ENCODE assay signal across 15 cellular contexts in the genomic region with DNA sequence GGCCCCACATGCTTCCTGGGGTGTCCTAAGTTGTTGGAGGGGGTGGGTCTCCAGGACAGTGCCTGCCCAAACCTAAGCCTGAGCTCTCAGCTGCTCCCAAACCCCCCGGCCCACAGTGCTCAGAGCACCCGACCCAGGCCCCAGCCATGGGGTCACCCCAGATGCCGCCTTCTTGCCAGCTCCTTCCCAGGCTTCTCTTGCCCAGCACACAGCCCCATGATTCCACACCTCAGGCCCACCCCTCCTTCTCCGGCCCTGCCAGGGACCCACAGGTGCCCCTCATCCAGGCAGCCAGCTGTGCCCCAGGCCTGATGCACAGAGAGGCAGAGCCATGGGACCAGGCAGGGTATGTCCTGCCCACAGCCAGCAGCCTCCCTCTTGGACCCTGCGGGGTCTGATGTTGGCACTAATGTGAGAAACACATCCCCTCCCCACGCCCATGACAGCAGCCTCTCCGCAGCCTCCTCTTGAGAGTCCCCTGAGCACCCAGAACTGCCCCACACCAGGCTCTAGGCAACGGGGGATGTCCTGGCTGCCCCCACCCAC. TPM values are rescaled to one million over a fixed set of nuclear protein-coding genes. Genes with fewer than 3 reads are reported as not detected.
DNase-seq lines count a peak whose midpoint lies in the region; ATAC-seq and TF ChIP-seq lines count a peak whose summit lies in the region.
"Had no signal": no experiment of that assay in that cellular context is flagged by ENCODE, and none has a peak within 500 bp of the region (broad histone marks: within the 10 kb centered on the region; RNA-seq: fewer than 3 reads in every experiment).

No MANE protein-coding gene starts in this region.

- TF ChIP-seq CTCF in activated B cell treated with CpG ODN at 0.5 μM for 24 hours (IDR thresholded peaks at IDR 0.05), result no peak

- H3K36me3 Mint-ChIP-seq in activated CD8-positive, alpha-beta memory T cell treated with anti-CD3 and anti-CD28 coated beads, Interleukin-2, amount 10 ng/mL, durations not matched to agents 7 days and 5 days, result no peaks in the 10 kb centered on the region
- no peaks in the 10 kb centered on the region for H3K36me3 Mint-ChIP-seq in activated B cell treated with CpG ODN at 0.5 μM for 24 hours (ENCODE audit: low read depth)

- H3K4me1 Mint-ChIP-seq in activated CD8-positive, alpha-beta memory T cell treated with anti-CD3 and anti-CD28 coated beads, Interleukin-2, amount 10 ng/mL, durations not matched to agents 7 days and 5 days, result peaks cover 5% of the 10 kb centered on the region
- H3K4me1 Mint-ChIP-seq in activated B cell treated with CpG ODN at 0.5 μM for 24 hours, result peaks cover 6% of the 10 kb centered on the region

- DNase-seq in activated CD8-positive, alpha-beta memory T cell treated with anti-CD3 and anti-CD28 coated beads, Interleukin-2, amount 10 ng/mL, durations not matched to agents 7 days and 5 days, result peak; percentile 22
- DNase-seq in activated CD8-positive, alpha-beta memory T cell treated with anti-CD3 and anti-CD28 coated beads for 24 hours, result no peak
- peak; percentile 12 for DNase-seq in activated B cell treated with CpG ODN at 0.5 μM for 24 hours
- no peak for DNase-seq in activated CD4-positive, alpha-beta T cell treated with anti-CD3 and anti-CD28 coated beads, Interleukin-2, amount 50 U/mL, for 4 hours
- DNase-seq: activated CD4-positive, alpha-beta T cell treated with anti-CD3 and anti-CD28 coated beads, Interleukin-2, amount 10 ng/mL, durations not matched to agents 7 days and 5 days; esophagus squamous epithelium; stimulated activated CD4-positive, alpha-beta T cell treated with anti-CD3 and anti-CD28 coated beads, Interleukin-2, amount 100 ng/mL, for 24 hours had no signal

- intact Hi-C loops in activated B cell treated with CpG ODN at 0.5 μM for 24 hours (cut with micrococcal nuclease), result no loop called here

- H3K9ac ChIP-seq in muscle layer of colon (ENCODE audit: low read length), result peak overlapping the region; percentile 67
- H3K9ac ChIP-seq in skeletal muscle tissue (ENCODE audit: low read depth in 1 of 3, low read length in 3 of 3), result peak overlapping the region; percentile 56 to 80 (median 57)

- H3K4me1 ChIP-seq in muscle layer of colon (ENCODE audit: insufficient read depth, low read length) (peaks cover 76% of the 10 kb centered on the region), skeletal muscle tissue (ENCODE audit: control insufficient read depth in 3 of 3, insufficient read depth in 3 of 3, low read length in 3 of 3) (peaks cover 59 to 86% (median 84%) of the 10 kb centered on the region in 3 donors)

- peaks cover 14% of the 10 kb centered on the region for H3K27me3 Mint-ChIP-seq in activated CD8-positive, alpha-beta memory T cell treated with anti-CD3 and anti-CD28 coated beads, Interleukin-2, amount 10 ng/mL, durations not matched to agents 7 days and 5 days
- H3K27me3 Mint-ChIP-seq in activated B cell treated with CpG ODN at 0.5 μM for 24 hours, result peaks cover 12% of the 10 kb centered on the region

- ATAC-seq in activated CD8-positive, alpha-beta memory T cell treated with anti-CD3 and anti-CD28 coated beads, Interleukin-2, amount 10 ng/mL, durations not matched to agents 7 days and 5 days, result no peak
- ATAC-seq in activated B cell treated with CpG ODN at 0.5 μM for 24 hours (ENCODE audit: low read depth) (no peak), GM21528 (IDR thresholded peaks at IDR 0.05; ENCODE audit: low FRiP score, unreplicated experiment) (no peak), HG03095 (IDR thresholded peaks at IDR 0.05; ENCODE audit: unreplicated experiment) (no peak)

- H3K27ac Mint-ChIP-seq in activated CD8-positive, alpha-beta memory T cell treated with anti-CD3 and anti-CD28 coated beads, Interleukin-2, amount 10 ng/mL, durations not matched to agents 7 days and 5 days, result no peak overlapping the region
- H3K27ac Mint-ChIP-seq in activated B cell treated with CpG ODN at 0.5 μM for 24 hours, result no peak overlapping the region
- H3K27ac Mint-ChIP-seq: activated CD4-positive, alpha-beta T cell treated with anti-CD3 and anti-CD28 coated beads, Interleukin-2, amount 10 ng/mL, durations not matched to agents 7 days and 5 days; CD4-positive, alpha-beta T cell; GM23338 had no signal

- no peaks in the 10 kb centered on the region for H3K9me3 ChIP-seq in muscle layer of colon (ENCODE audit: low read length)
- H3K9me3 ChIP-seq in skeletal muscle tissue (ENCODE audit: control insufficient read depth in 3 of 3, low read length in 3 of 3), result no peaks in the 10 kb centered on the region
- H3K9me3 ChIP-seq: esophagus squamous epithelium, tibial artery had no signal

- CTCF ChIA-PET in activated CD8-positive, alpha-beta memory T cell treated with anti-CD3 and anti-CD28 coated beads, Interleukin-2, amount 10 ng/mL, durations not matched to agents 7 days and 5 days (lab: Charles Lee), result no interaction called here
- CTCF ChIA-PET in activated B cell treated with CpG ODN at 0.5 μM for 24 hours (lab: Charles Lee), result no interaction called here

- POLR2A ChIA-PET in activated B cell treated with CpG ODN at 0.5 μM for 24 hours (lab: Charles Lee), result no interaction called here

- H3K36me3 ChIP-seq in muscle layer of colon (ENCODE audit: insufficient read depth, low read length) (no peaks in the 10 kb centered on the region), skeletal muscle tissue (ENCODE audit: control insufficient read depth in 3 of 3, insufficient read depth in 3 of 3, low read length in 3 of 3) (no peaks in the 10 kb centered on the region)
- H3K36me3 ChIP-seq: tibial artery had no signal

- H3K27me3 ChIP-seq in muscle layer of colon (ENCODE audit: control insufficient read depth in 1 of 2, insufficient read depth in 2 of 2, low read length in 2 of 2) (no peaks in the 10 kb centered on the region), skeletal muscle tissue (ENCODE audit: control insufficient read depth in 3 of 3, insufficient read depth in 3 of 3, low read length in 3 of 3) (no peaks in the 10 kb centered on the region)

- peaks cover 5% of the 10 kb centered on the region for H3K9me3 Mint-ChIP-seq in activated CD8-positive, alpha-beta memory T cell treated with anti-CD3 and anti-CD28 coated beads, Interleukin-2, amount 10 ng/mL, durations not matched to agents 7 days and 5 days (ENCODE audit: low read depth)
- H3K9me3 Mint-ChIP-seq in activated B cell treated with CpG ODN at 0.5 μM for 24 hours, result no peaks in the 10 kb centered on the region
- H3K9me3 Mint-ChIP-seq: activated CD4-positive, alpha-beta T cell treated with anti-CD3 and anti-CD28 coated beads, Interleukin-2, amount 10 ng/mL, durations not matched to agents 7 days and 5 days; CD4-positive, alpha-beta T cell; GM23338 had no signal

- no peak overlapping the region for H3K4me3 Mint-ChIP-seq in activated CD8-positive, alpha-beta memory T cell treated with anti-CD3 and anti-CD28 coated beads, Interleukin-2, amount 10 ng/mL, durations not matched to agents 7 days and 5 days
- no peak overlapping the region for H3K4me3 Mint-ChIP-seq in activated B cell treated with CpG ODN at 0.5 μM for 24 hours
- H3K4me3 Mint-ChIP-seq: activated CD4-positive, alpha-beta T cell treated with anti-CD3 and anti-CD28 coated beads, Interleukin-2, amount 10 ng/mL, durations not matched to agents 7 days and 5 days; CD4-positive, alpha-beta T cell; GM23338 had no signal

- H3K4me3 ChIP-seq in muscle layer of colon (ENCODE audit: low read depth in 1 of 2, low read length in 2 of 2) (peak overlapping the region; percentile 18 to 43), skeletal muscle tissue (ENCODE audit: low read length in 3 of 3) (peak overlapping the region in 2 of 3 donors; percentile 46 to 49)
- H3K4me3 ChIP-seq: esophagus squamous epithelium, GM23338, tibial artery had no signal

- H3K27ac ChIP-seq in muscle layer of colon (ENCODE audit: low read depth, low read length) (peak overlapping the region; percentile 92), skeletal muscle tissue (ENCODE audit: low read depth, low read length) (peak overlapping the region; percentile 93)
- H3K27ac ChIP-seq: esophagus squamous epithelium, tibial artery had no signal

RNA-seq across cellular contexts. Expression of gene WNT9A, which starts 4.9 kb away (rescaled TPM):
- total RNA-seq in activated CD8-positive, alpha-beta memory T cell treated with anti-CD3 and anti-CD28 coated beads, Interleukin-2, amount 10 ng/mL, durations not matched to agents 7 days and 5 days, result under 1 TPM; 0.30 to 0.50 TPM
- total RNA-seq in activated B cell treated with CpG ODN at 0.5 μM for 24 hours, result 0.05 TPM in 1 of 2 replicates, not detected in the other
- total RNA-seq in skeletal muscle tissue, result 2.1 TPM
- total RNA-seq: CD4-positive, alpha-beta T cell; SK-MEL-5 had no signal

Comparison
In these comparisons a context has a peak if more than half of its experiments do, and no peak if none do; other contexts are left out.
1. DNase-seq: peak in activated CD8-positive, alpha-beta memory T cell treated with anti-CD3 and anti-CD28 coated beads, Interleukin-2, amount 10 ng/mL, durations not matched to agents 7 days and 5 days (single experiment) and activated B cell treated with CpG ODN at 0.5 μM for 24 hours (single experiment); none in activated CD8-positive, alpha-beta memory T cell treated with anti-CD3 and anti-CD28 coated beads for 24 hours (single experiment) and activated CD4-positive, alpha-beta T cell treated with anti-CD3 and anti-CD28 coated beads, Interleukin-2, amount 50 U/mL, for 4 hours (0 of 2).